Comparison of ENCODE assay signal across 1 cellular context in genomic region chr5:34536699-34537098, GRCh38.
TF ChIP-seq lines count a peak whose summit lies in the region.

No MANE protein-coding gene starts in this region.

TF ChIP-seq in IMR-90, 13 proteins besides CTCF, POLR2A, EP300 and RAD21:
- TF ChIP-seq ELK1 (IDR thresholded peaks at IDR 0.05; ENCODE audit: borderline replicate concordance, low read depth, low read length), result no peak
- TF ChIP-seq CHD1 (IDR thresholded peaks at IDR 0.05; ENCODE audit: low read depth, low read length), result no peak
- TF ChIP-seq RFX5 (IDR thresholded peaks at IDR 0.05; ENCODE audit: low read depth, low read length), result no peak
- no peak for TF ChIP-seq RCOR1 (IDR thresholded peaks at IDR 0.05; ENCODE audit: insufficient replicate concordance, low read length)
- no peak for TF ChIP-seq MXI1 (IDR thresholded peaks at IDR 0.05; ENCODE audit: borderline replicate concordance, low read depth, low read length)
- no peak for TF ChIP-seq MAFK (IDR thresholded peaks at IDR 0.05; ENCODE audit: low read depth, low read length)
- TF ChIP-seq BHLHE40 (IDR thresholded peaks at IDR 0.05; ENCODE audit: low read depth, low read length), result no peak
- no peak for TF ChIP-seq USF2 (IDR thresholded peaks at IDR 0.05; ENCODE audit: low read depth, low read length)
- no peak for TF ChIP-seq MAZ (IDR thresholded peaks at IDR 0.05; ENCODE audit: borderline replicate concordance, low read depth, low read length)
- TF ChIP-seq NFE2L2 (IDR thresholded peaks at IDR 0.05; ENCODE audit: low read depth, low read length), result no peak
- TF ChIP-seq FOS (IDR thresholded peaks at IDR 0.05; ENCODE audit: low read depth, low read length), result no peak
- TF ChIP-seq SMC3 (IDR thresholded peaks at IDR 0.05; ENCODE audit: low read depth, low read length), result no peak
- TF ChIP-seq CEBPB (IDR thresholded peaks at IDR 0.05; ENCODE audit: low read depth, low read length), result no peak
